Comparison of ENCODE assay signal across 24 cellular contexts in genomic region chr14:70180718-70181117, GRCh38. TPM values are rescaled to one million over a fixed set of nuclear protein-coding genes. Genes with fewer than 3 reads are reported as not detected.
"Had no signal": no experiment of that assay in that cellular context is flagged by ENCODE, and none has a peak within 500 bp of the region (broad histone marks: within the 10 kb centered on the region; RNA-seq: fewer than 3 reads in every experiment).

No MANE protein-coding gene starts in this region.

- FAIRE-seq: colon, endothelial cell of umbilical vein, frontal cortex, islet of Langerhans, keratinocyte had no signal

- ATAC-seq: foreskin keratinocyte, heart right ventricle, left colon, left lobe of liver, left ventricle myocardium superior, lower lobe of right lung, mucosa of descending colon had no signal

- H3K27ac Mint-ChIP-seq: mesothelial cell of epicardium had no signal

- DNase-seq: dermis blood vessel endothelial cell; dorsolateral prefrontal cortex; effector CD4-positive, alpha-beta T cell; effector memory CD4-positive, alpha-beta T cell; foreskin keratinocyte; glutamatergic neuron; head of caudate nucleus; heart right ventricle; hippocampal formation; left colon; left ventricle myocardium superior; lower lobe of right lung; mesenchymal stem cell; mucosa of descending colon had no signal

- H3K27ac ChIP-seq: coronary artery, dorsolateral prefrontal cortex, esophagus muscularis mucosa, foreskin keratinocyte, heart right ventricle, lower lobe of right lung had no signal

- H3K9me3 ChIP-seq: esophagus muscularis mucosa, lower lobe of right lung, mucosa of descending colon had no signal

- H3K4me3 ChIP-seq: coronary artery, dorsolateral prefrontal cortex, esophagus muscularis mucosa, heart right ventricle, lower lobe of right lung, mucosa of descending colon had no signal

- H3K36me3 ChIP-seq: esophagus muscularis mucosa, heart right ventricle, lower lobe of right lung had no signal

- H3K36me3 Mint-ChIP-seq: mesothelial cell of epicardium had no signal

- H3K4me1 Mint-ChIP-seq: mesothelial cell of epicardium had no signal

- H3K4me1 ChIP-seq: esophagus muscularis mucosa, foreskin keratinocyte, heart right ventricle, lower lobe of right lung had no signal

- H3K4me3 Mint-ChIP-seq: mesothelial cell of epicardium had no signal

RNA-seq across cellular contexts. Expression of gene SLC8A3, which starts 8.0 kb away (rescaled TPM):
- total RNA-seq: endothelial cell of umbilical vein, fibroblast of villous mesenchyme had no signal
- polyA plus RNA-seq: endothelial cell of umbilical vein, foreskin keratinocyte, keratinocyte had no signal
